9 cellular contexts compared by ENCODE assay signal in the genomic region with DNA sequence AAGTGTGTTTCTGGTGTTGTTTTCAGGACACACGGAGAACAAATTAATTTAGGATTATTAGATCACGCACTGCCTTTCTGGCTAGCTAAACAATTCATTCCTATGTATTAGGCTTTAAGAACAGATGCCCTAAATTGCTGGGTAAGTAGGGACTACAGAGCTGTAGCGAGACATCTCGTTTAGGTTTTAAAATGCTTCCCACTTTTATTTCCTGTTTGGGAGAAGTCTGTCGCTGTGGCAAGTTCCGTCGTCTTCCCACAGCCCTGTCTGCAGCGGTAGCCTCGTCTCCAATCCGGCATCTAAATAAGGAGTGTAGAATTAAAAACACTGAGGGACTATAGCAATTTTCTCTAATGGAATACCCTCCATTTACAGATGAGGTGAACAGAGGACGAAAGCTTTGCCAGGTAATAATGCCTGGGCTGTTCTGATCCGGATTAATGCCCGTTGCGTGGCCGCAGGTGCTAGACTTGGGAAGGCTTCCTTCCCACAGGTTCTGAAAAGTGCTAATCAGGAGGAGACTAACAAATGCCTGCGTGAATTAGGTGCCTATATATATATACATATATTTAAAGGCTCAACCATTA. TPM values are rescaled to one million over a fixed set of nuclear protein-coding genes. Genes with fewer than 3 reads are reported as not detected.
DNase-seq lines count a peak whose midpoint lies in the region; ATAC-seq and TF ChIP-seq lines count a peak whose summit lies in the region.
"Had no signal": no experiment of that assay in that cellular context is flagged by ENCODE, and none has a peak within 500 bp of the region (broad histone marks: within the 10 kb centered on the region; RNA-seq: fewer than 3 reads in every experiment).

No MANE protein-coding gene starts in this region.

- intact Hi-C loops in activated B cell treated with CpG ODN at 0.5 μM for 24 hours (cut with micrococcal nuclease) (loop anchor here (1.0 to 10.0 kb wide), 3 partner anchors 9 to 1404 kb away; a partner anchor contains a TSS), left lung (cut with DNase I) (no loop called here)

- POLR2A ChIA-PET in activated B cell treated with CpG ODN at 0.5 μM for 24 hours (lab: Charles Lee) (no interaction called here), GM10248 (lab: Yijun Ruan, JAX) (no interaction called here)

- peak overlapping the region; percentile 41 for H3K27ac Mint-ChIP-seq in activated B cell treated with CpG ODN at 0.5 μM for 24 hours

- H3K27ac ChIP-seq in left lung (peak overlapping the region; percentile 1 to 13), thoracic aorta (peak overlapping the region in 1 of 2 donors; percentile 32), foreskin keratinocyte (no peak overlapping the region)
- H3K27ac ChIP-seq: SJSA1 had no signal

- peaks cover 3% of the 10 kb centered on the region for H3K36me3 Mint-ChIP-seq in activated T-cell treated with anti-CD3 and anti-CD28 coated beads, Interleukin-2, amount 50 U/mL, for 4 hours (ENCODE audit: insufficient read depth)
- H3K36me3 Mint-ChIP-seq in activated B cell treated with CpG ODN at 0.5 μM for 24 hours (ENCODE audit: low read depth): peaks cover 4% of the 10 kb centered on the region

- peaks cover 10% of the 10 kb centered on the region for H3K9me3 Mint-ChIP-seq in activated T-cell treated with anti-CD3 and anti-CD28 coated beads, Interleukin-2, amount 50 U/mL, for 4 hours
- peaks cover 5% of the 10 kb centered on the region for H3K9me3 Mint-ChIP-seq in activated B cell treated with CpG ODN at 0.5 μM for 24 hours

- H3K27me3 Mint-ChIP-seq in activated T-cell treated with anti-CD3 and anti-CD28 coated beads, Interleukin-2, amount 50 U/mL, for 4 hours (ENCODE audit: low read depth): peaks cover 67% of the 10 kb centered on the region
- H3K27me3 Mint-ChIP-seq in activated B cell treated with CpG ODN at 0.5 μM for 24 hours: peaks cover 42% of the 10 kb centered on the region

- ATAC-seq in activated T-cell treated with anti-CD3 and anti-CD28 coated beads, Interleukin-2, amount 50 U/mL, for 4 hours: no peak
- ATAC-seq in activated B cell treated with CpG ODN at 0.5 μM for 24 hours (ENCODE audit: low read depth) (no peak), left lung (no peak), thoracic aorta (ENCODE audit: insufficient number of reproducible peaks, low FRiP score, low read depth) (no peak), HG02981 (IDR thresholded peaks at IDR 0.05; ENCODE audit: unreplicated experiment) (no peak), foreskin keratinocyte (no peak)

- DNase-seq in activated T-cell treated with anti-CD3 and anti-CD28 coated beads, Interleukin-2, amount 50 U/mL, for 4 hours: no peak
- DNase-seq in activated T-cell treated with anti-CD3 and anti-CD28 coated beads, Interleukin-2, amount 50 U/mL, for 1 hour: no peak
- no peak for DNase-seq in activated B cell treated with CpG ODN at 0.5 μM for 24 hours
- peak in 1 of 2 donors; percentile 19 for DNase-seq in left lung
- DNase-seq in thoracic aorta (ENCODE audit: low spot score): no peak
- no peak for DNase-seq in foreskin keratinocyte
- DNase-seq in GM10248 (ENCODE audit: extremely low spot score): no peak

- no peaks in the 10 kb centered on the region for H3K36me3 ChIP-seq in left lung
- H3K36me3 ChIP-seq in thoracic aorta: no peaks in the 10 kb centered on the region
- H3K36me3 ChIP-seq: SJSA1 had no signal

- H3K27me3 ChIP-seq in left lung: peaks cover 22 to 100% of the 10 kb centered on the region in 2 donors
- H3K27me3 ChIP-seq in thoracic aorta (replicated peaks; ENCODE audit: insufficient read depth): no peaks in the 10 kb centered on the region
- H3K27me3 ChIP-seq in foreskin keratinocyte: peaks cover 73% of the 10 kb centered on the region

- H3K4me1 ChIP-seq in left lung (peaks cover 0 to 23% of the 10 kb centered on the region in 2 donors), thoracic aorta (ENCODE audit: control insufficient read depth in 1 of 2, low read depth in 2 of 2) (peaks cover 4 to 10% of the 10 kb centered on the region in 2 donors), foreskin keratinocyte (no peaks in the 10 kb centered on the region)

- H3K4me3 ChIP-seq in left lung (peak overlapping the region; percentile 73 to 90), thoracic aorta (peak overlapping the region; percentile 97)

- H3K4me3 Mint-ChIP-seq in activated T-cell treated with anti-CD3 and anti-CD28 coated beads, Interleukin-2, amount 50 U/mL, for 4 hours: peak overlapping the region; percentile 68
- H3K4me3 Mint-ChIP-seq in activated B cell treated with CpG ODN at 0.5 μM for 24 hours: peak overlapping the region; percentile 92

- peaks cover 10% of the 10 kb centered on the region for H3K4me1 Mint-ChIP-seq in activated T-cell treated with anti-CD3 and anti-CD28 coated beads, Interleukin-2, amount 50 U/mL, for 4 hours (ENCODE audit: low read depth)
- H3K4me1 Mint-ChIP-seq in activated B cell treated with CpG ODN at 0.5 μM for 24 hours: peaks cover 16% of the 10 kb centered on the region

- no peaks in the 10 kb centered on the region for H3K9me3 ChIP-seq in left lung
- H3K9me3 ChIP-seq in thoracic aorta: no peaks in the 10 kb centered on the region

- CTCF ChIA-PET in activated B cell treated with CpG ODN at 0.5 μM for 24 hours (lab: Charles Lee): interaction anchor here (0.8 kb wide), 1 partner anchor 73 kb away, joined by 3 read pairs; no protein-coding TSS in a partner anchor
- CTCF ChIA-PET in GM10248 (lab: Yijun Ruan, JAX): interaction anchor here (0.8 to 1.5 kb wide), 3 partner anchors 10 to 29 kb away, joined by 3 read pairs; no protein-coding TSS in a partner anchor

- TF ChIP-seq CTCF in activated B cell treated with CpG ODN at 0.5 μM for 24 hours (IDR thresholded peaks at IDR 0.05): no peak
- no peak for TF ChIP-seq CTCF in left lung (IDR thresholded peaks at IDR 0.05)
- TF ChIP-seq CTCF in thoracic aorta (IDR thresholded peaks at IDR 0.05): no peak
- TF ChIP-seq CTCF in foreskin keratinocyte (conservative IDR thresholded peaks at IDR 0.05): no peak
- TF ChIP-seq CTCF in GM10248 (IDR thresholded peaks at IDR 0.05; ENCODE audit: control extremely low read depth, extremely low read depth, low read depth, missing control alignments): no peak

RNA-seq across cellular contexts. Expression of a gene that starts 1.3 kb away (rescaled TPM):
- total RNA-seq in activated T-cell treated with anti-CD3 and anti-CD28 coated beads, Interleukin-2, amount 50 U/mL, for 4 hours: not detected
- 7.5 and 8.9 TPM in 2 replicates for total RNA-seq in activated B cell treated with CpG ODN at 0.5 μM for 24 hours
- total RNA-seq in left lung: 1 to 10 TPM; 4.4 to 6.9 TPM
- 10 to 100 TPM in 1 of 2 donors, 1 to 10 TPM in 1; 4.6 to 15.3 TPM for total RNA-seq in thoracic aorta
- total RNA-seq in foreskin keratinocyte: 1.8 and 2.4 TPM in 2 replicates
- polyA plus RNA-seq in foreskin keratinocyte: 0.32 and 0.50 TPM in 2 replicates
